29 cellular contexts compared by ENCODE assay signal in the genomic region with DNA sequence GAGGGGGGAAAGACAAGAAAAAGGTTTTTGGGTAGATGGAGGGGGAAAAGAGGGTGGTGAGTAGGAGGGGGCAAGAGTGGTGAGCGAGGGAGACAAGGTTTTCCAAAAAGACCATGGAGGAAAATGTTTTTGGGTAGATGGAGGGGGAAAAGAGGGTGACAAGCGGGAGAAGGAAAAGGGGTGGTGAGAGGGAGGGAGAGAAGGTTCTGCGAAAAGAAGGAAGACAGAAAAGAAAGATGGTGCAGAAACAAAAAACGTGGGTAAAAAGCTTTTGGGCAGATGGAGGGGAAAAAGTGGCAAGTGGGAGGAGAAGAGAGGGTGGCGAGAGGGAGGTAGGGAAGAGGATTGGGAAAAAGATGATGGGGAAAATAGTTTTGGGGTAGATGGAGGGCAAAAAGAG.
"Had no signal": no experiment of that assay in that cellular context is flagged by ENCODE, and none has a peak within 500 bp of the region (broad histone marks: within the 10 kb centered on the region; RNA-seq: fewer than 3 reads in every experiment).

No MANE protein-coding gene starts in this region.

- H3K9me3 ChIP-seq: adrenal gland, body of pancreas, esophagus squamous epithelium had no signal

- H3K36me3 ChIP-seq: adrenal gland, esophagus squamous epithelium, gastroesophageal sphincter had no signal

- H3K27ac ChIP-seq: adrenal gland, body of pancreas, esophagus squamous epithelium, gastroesophageal sphincter had no signal

- DNase-seq: activated CD4-positive, alpha-beta T cell treated with anti-CD3 and anti-CD28 coated beads for 36 hours; activated CD4-positive, alpha-beta T cell treated with anti-CD3 and anti-CD28 coated beads, Interleukin-2, amount 10 ng/mL, durations not matched to agents 7 days and 5 days; activated CD4-positive, alpha-beta T cell treated with anti-CD3 and anti-CD28 coated beads, Interleukin-2, amount 50 U/mL, for 4 hours; activated CD4-positive, CD25-positive, alpha-beta regulatory T cell; activated CD4-positive, CD25-positive, alpha-beta regulatory T cell treated with anti-CD3 and anti-CD28 coated beads, Interleukin-2, amount 50 U/mL, for 72 hours; activated CD8-positive, alpha-beta T cell treated with anti-CD3 and anti-CD28 coated beads for 36 hours; activated effector memory CD4-positive, alpha-beta T cell treated with Interleukin-2 at 50 U/mL for 16 hours; activated gamma-delta T cell treated with Interleukin-2 at 50 U/mL for 16 hours; activated naive CD4-positive, alpha-beta T cell treated with anti-CD3 and anti-CD28 coated beads, Interleukin-2, amount 50 U/mL, for 16 hours; activated naive CD4-positive, alpha-beta T cell treated with Interleukin-2 at 50 U/mL for 16 hours; activated T-cell treated with anti-CD3 and anti-CD28 coated beads, Interleukin-2, amount 50 U/mL, for 4 hours; adrenal gland; amygdala; aorta; body of pancreas; caudate nucleus; cortex of kidney; dermis blood vessel endothelial cell; effector CD4-positive, alpha-beta T cell; effector memory CD8-positive, alpha-beta T cell; erythroblast; esophagus squamous epithelium; foreskin melanocyte; T-helper 1 cell; T-helper 2 cell had no signal

- H3K4me3 ChIP-seq: adrenal gland, body of pancreas, esophagus squamous epithelium, gastroesophageal sphincter had no signal

- H3K27me3 ChIP-seq: adrenal gland, body of pancreas had no signal

- H3K4me1 Mint-ChIP-seq: activated CD4-positive, alpha-beta T cell treated with anti-CD3 and anti-CD28 coated beads for 36 hours; activated CD4-positive, alpha-beta T cell treated with anti-CD3 and anti-CD28 coated beads, Interleukin-2, amount 10 ng/mL, durations not matched to agents 7 days and 5 days; activated T-helper 17 cell treated with anti-CD3 and anti-CD28 coated beads, Interleukin-2, amount 50 U/mL, for 72 hours had no signal

- H3K4me1 ChIP-seq: adrenal gland, body of pancreas, esophagus squamous epithelium, gastroesophageal sphincter had no signal

- H3K9me3 Mint-ChIP-seq: activated CD4-positive, alpha-beta T cell treated with anti-CD3 and anti-CD28 coated beads, Interleukin-2, amount 10 ng/mL, durations not matched to agents 7 days and 5 days; effector memory CD8-positive, alpha-beta T cell had no signal

- FAIRE-seq: colon had no signal

- H3K36me3 Mint-ChIP-seq: activated naive CD8-positive, alpha-beta T cell had no signal

- H3K27ac Mint-ChIP-seq: activated CD4-positive, alpha-beta T cell treated with anti-CD3 and anti-CD28 coated beads for 36 hours; activated CD4-positive, alpha-beta T cell treated with anti-CD3 and anti-CD28 coated beads, Interleukin-2, amount 10 ng/mL, durations not matched to agents 7 days and 5 days; activated CD8-positive, alpha-beta T cell treated with anti-CD3 and anti-CD28 coated beads for 36 hours; activated naive CD8-positive, alpha-beta T cell; activated T-helper 17 cell treated with anti-CD3 and anti-CD28 coated beads, Interleukin-2, amount 50 U/mL, for 72 hours; effector memory CD8-positive, alpha-beta T cell had no signal

- H3K4me3 Mint-ChIP-seq: activated CD4-positive, alpha-beta T cell treated with anti-CD3 and anti-CD28 coated beads for 36 hours; activated CD4-positive, alpha-beta T cell treated with anti-CD3 and anti-CD28 coated beads, Interleukin-2, amount 10 ng/mL, durations not matched to agents 7 days and 5 days; activated CD8-positive, alpha-beta T cell treated with anti-CD3 and anti-CD28 coated beads for 36 hours; activated naive CD8-positive, alpha-beta T cell; activated T-cell treated with anti-CD3 and anti-CD28 coated beads, Interleukin-2, amount 50 U/mL, for 4 hours; activated T-helper 17 cell treated with anti-CD3 and anti-CD28 coated beads, Interleukin-2, amount 50 U/mL, for 72 hours; effector memory CD8-positive, alpha-beta T cell had no signal

- ATAC-seq: activated CD4-positive, alpha-beta T cell treated with anti-CD3 and anti-CD28 coated beads for 36 hours; activated CD8-positive, alpha-beta T cell treated with anti-CD3 and anti-CD28 coated beads for 36 hours; activated T-cell treated with anti-CD3 and anti-CD28 coated beads, Interleukin-2, amount 50 U/mL, for 4 hours; activated T-helper 17 cell treated with anti-CD3 and anti-CD28 coated beads, Interleukin-2, amount 50 U/mL, for 72 hours; body of pancreas; effector memory CD8-positive, alpha-beta T cell; gastroesophageal sphincter had no signal
